22 cellular contexts compared by ENCODE assay signal in the genomic region with DNA sequence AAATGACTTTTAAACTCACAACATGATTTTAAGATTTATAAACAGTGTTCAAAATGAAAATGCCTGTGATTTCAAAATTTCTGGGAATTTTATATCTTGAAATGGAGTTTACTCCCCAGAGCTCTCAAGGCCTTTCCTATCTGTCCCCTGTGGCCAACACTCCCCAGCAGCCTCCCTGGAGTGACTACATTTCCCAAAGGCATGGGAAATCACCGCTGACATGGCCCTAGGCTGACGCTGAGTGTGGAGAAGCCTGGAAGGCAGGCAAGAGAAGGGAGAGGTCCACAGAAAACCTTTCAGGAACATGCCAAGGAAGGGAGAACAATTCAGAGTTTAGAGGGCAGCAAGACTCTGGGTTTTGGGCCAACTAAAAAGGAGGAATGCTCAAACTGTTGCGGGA.
"Had no signal": no experiment of that assay in that cellular context is flagged by ENCODE, and none has a peak within 500 bp of the region (broad histone marks: within the 10 kb centered on the region; RNA-seq: fewer than 3 reads in every experiment).

No MANE protein-coding gene starts in this region.

- DNase-seq: cerebellar nuclear complex; effector memory CD8-positive, alpha-beta T cell; esophagus squamous epithelium; foreskin keratinocyte; kidney; left colon; left ventricle myocardium superior; mesenchymal stem cell; natural killer cell; nucleus accumbens; right cardiac atrium; stimulated activated CD4-positive, alpha-beta T cell treated with anti-CD3 and anti-CD28 coated beads, Interleukin-4, amount 100 ng/mL, for 1 hour; stimulated activated CD8-positive, alpha-beta memory T cell treated with anti-CD3 and anti-CD28 coated beads, Interleukin-4, amount 100 ng/mL, for 48 hours; upper lobe of right lung had no signal

- H3K27me3 ChIP-seq: esophagus squamous epithelium, foreskin keratinocyte, hepatocyte, neural progenitor cell, ovary, tibial artery, upper lobe of right lung had no signal

- H3K27me3 Mint-ChIP-seq: dendritic cell treated with granulocyte-macrophage colony-stimulating factor and Interleukin-4, amounts not matched to agents 40 ng/mL and 50 ng/mL, for 4 days; effector memory CD8-positive, alpha-beta T cell; stimulated activated naive CD8-positive, alpha-beta T cell treated with anti-CD3 and anti-CD28 coated beads, Interleukin-15, Interleukin-2, amounts not matched to agents 100 ng/mL and 50 ng/mL, for 24 hours had no signal

- H3K36me3 ChIP-seq: esophagus squamous epithelium, neural progenitor cell, ovary, tibial artery, upper lobe of right lung had no signal

- H3K4me3 ChIP-seq: esophagus squamous epithelium, hepatocyte, lung, neural progenitor cell, ovary, tibial artery, upper lobe of right lung had no signal

- H3K27ac Mint-ChIP-seq: natural killer cell; neural progenitor cell; stimulated activated naive CD8-positive, alpha-beta T cell treated with anti-CD3 and anti-CD28 coated beads, Interleukin-15, Interleukin-2, amounts not matched to agents 100 ng/mL and 50 ng/mL, for 24 hours had no signal

- H3K4me2 ChIP-seq: hepatocyte, neural progenitor cell had no signal

- H3K27ac ChIP-seq: esophagus squamous epithelium, foreskin keratinocyte, hepatocyte, neural progenitor cell, ovary, tibial artery, upper lobe of right lung had no signal

- H3K9me3 ChIP-seq: esophagus squamous epithelium, ovary, tibial artery, upper lobe of right lung had no signal

- H3K9ac ChIP-seq: neural progenitor cell had no signal

- H3K36me3 Mint-ChIP-seq: natural killer cell had no signal

- H3K79me2 ChIP-seq: hepatocyte had no signal

- H3K9me3 Mint-ChIP-seq: dendritic cell treated with granulocyte-macrophage colony-stimulating factor and Interleukin-4, amounts not matched to agents 40 ng/mL and 50 ng/mL, for 4 days; effector memory CD8-positive, alpha-beta T cell; natural killer cell; neural progenitor cell; stimulated activated effector memory CD8-positive, alpha-beta T cell treated with anti-CD3 and anti-CD28 coated beads, Interleukin-12 subunit alpha, Interleukin-12 subunit beta, amount 100 ng/mL, for 72 hours; stimulated activated naive CD8-positive, alpha-beta T cell treated with anti-CD3 and anti-CD28 coated beads, Interleukin-15, Interleukin-2, amounts not matched to agents 100 ng/mL and 50 ng/mL, for 24 hours had no signal

- ATAC-seq: effector memory CD8-positive, alpha-beta T cell; foreskin keratinocyte; left colon; left ventricle myocardium superior; natural killer cell; right cardiac atrium; stimulated activated effector memory CD8-positive, alpha-beta T cell treated with anti-CD3 and anti-CD28 coated beads, Interleukin-12 subunit alpha, Interleukin-12 subunit beta, amount 100 ng/mL, for 72 hours; upper lobe of right lung had no signal

- H3K4me3 Mint-ChIP-seq: dendritic cell treated with granulocyte-macrophage colony-stimulating factor and Interleukin-4, amounts not matched to agents 40 ng/mL and 50 ng/mL, for 4 days; effector memory CD8-positive, alpha-beta T cell; natural killer cell; neural progenitor cell; stimulated activated effector memory CD8-positive, alpha-beta T cell treated with anti-CD3 and anti-CD28 coated beads, Interleukin-12 subunit alpha, Interleukin-12 subunit beta, amount 100 ng/mL, for 72 hours; stimulated activated naive CD8-positive, alpha-beta T cell treated with anti-CD3 and anti-CD28 coated beads, Interleukin-15, Interleukin-2, amounts not matched to agents 100 ng/mL and 50 ng/mL, for 24 hours had no signal

- H3K4me1 Mint-ChIP-seq: natural killer cell; stimulated activated effector memory CD8-positive, alpha-beta T cell treated with anti-CD3 and anti-CD28 coated beads, Interleukin-12 subunit alpha, Interleukin-12 subunit beta, amount 100 ng/mL, for 72 hours had no signal
